In genomic region chr20:62589720-62590119, GRCh38 we compare ENCODE assay signal across 21 cellular contexts. TPM values are rescaled to one million over a fixed set of nuclear protein-coding genes. Genes with fewer than 3 reads are reported as not detected.
"Had no signal": no experiment of that assay in that cellular context is flagged by ENCODE, and none has a peak within 500 bp of the region (broad histone marks: within the 10 kb centered on the region; RNA-seq: fewer than 3 reads in every experiment).

No MANE protein-coding gene starts in this region.

- H3K27ac Mint-ChIP-seq: dendritic cell treated with granulocyte-macrophage colony-stimulating factor and Interleukin-4, amounts not matched to agents 40 ng/mL and 50 ng/mL, for 4 days; naive thymus-derived CD4-positive, alpha-beta T cell; nephron progenitor cell; stimulated activated memory B cell treated with anti-CD40 and anti-IgM and Interleukin-4, amounts not matched to agents 10 μg/mL and 1 μg/mL and 100 μg/mL, for 72 hours; stimulated activated naive CD8-positive, alpha-beta T cell treated with anti-CD3 and anti-CD28 coated beads, Interleukin-15, Interleukin-2, amounts not matched to agents 100 ng/mL and 50 ng/mL, for 24 hours had no signal

- H3K4me3 Mint-ChIP-seq: dendritic cell treated with granulocyte-macrophage colony-stimulating factor and Interleukin-4, amounts not matched to agents 40 ng/mL and 50 ng/mL, for 4 days; naive thymus-derived CD4-positive, alpha-beta T cell; nephron progenitor cell; stimulated activated memory B cell treated with anti-CD40 and anti-IgM and Interleukin-4, amounts not matched to agents 10 μg/mL and 1 μg/mL and 100 μg/mL, for 72 hours; stimulated activated naive CD8-positive, alpha-beta T cell treated with anti-CD3 and anti-CD28 coated beads, Interleukin-15, Interleukin-2, amounts not matched to agents 100 ng/mL and 50 ng/mL, for 24 hours had no signal

- DNase-seq: erythroblast; mesendoderm; naive thymus-derived CD4-positive, alpha-beta T cell; nephron progenitor cell; retina; spleen; stimulated activated CD4-positive, alpha-beta T cell treated with anti-CD3 and anti-CD28 coated beads, Interleukin-15, amount 100 ng/mL, for 24 hours; stimulated activated CD4-positive, alpha-beta T cell treated with anti-CD3 and anti-CD28 coated beads, Interleukin-1b, Interleukin-23, amount 100 ng/mL, for 48 hours; stimulated activated CD4-positive, alpha-beta T cell treated with anti-CD3 and anti-CD28 coated beads, Interleukin-4, amount 100 ng/mL, for 24 hours had no signal

- H3K27me3 ChIP-seq: hepatocyte, upper lobe of left lung, vagina had no signal

- FAIRE-seq: kidney had no signal

- H3K9me3 Mint-ChIP-seq: dendritic cell treated with granulocyte-macrophage colony-stimulating factor and Interleukin-4, amounts not matched to agents 40 ng/mL and 50 ng/mL, for 4 days; nephron progenitor cell; stimulated activated naive CD8-positive, alpha-beta T cell treated with anti-CD3 and anti-CD28 coated beads, Interleukin-15, Interleukin-2, amounts not matched to agents 100 ng/mL and 50 ng/mL, for 24 hours had no signal

- H3K9me3 ChIP-seq: neutrophil, psoas muscle, spleen, tibial artery, upper lobe of left lung, vagina had no signal

- H2AFZ ChIP-seq: hepatocyte had no signal

- H3K4me2 ChIP-seq: hepatocyte had no signal

- H3K36me3 Mint-ChIP-seq: naive thymus-derived CD4-positive, alpha-beta T cell; stimulated activated memory B cell treated with anti-CD40 and anti-IgM and Interleukin-4, amounts not matched to agents 10 μg/mL and 1 μg/mL and 100 μg/mL, for 72 hours had no signal

- H3K4me3 ChIP-seq: hepatocyte, psoas muscle, spleen, tibial artery, upper lobe of left lung, vagina had no signal

- H3K27ac ChIP-seq: foreskin keratinocyte, hepatocyte, neutrophil, psoas muscle, spleen, tibial artery, upper lobe of left lung, vagina had no signal

- H3K79me2 ChIP-seq: hepatocyte had no signal

- ATAC-seq: naive thymus-derived CD4-positive, alpha-beta T cell; stimulated activated memory B cell treated with anti-CD40 and anti-IgM and Interleukin-4, amounts not matched to agents 10 μg/mL and 1 μg/mL and 100 μg/mL, for 72 hours had no signal

- H3K36me3 ChIP-seq: spleen, tibial artery, upper lobe of left lung, vagina had no signal

- H3K4me1 ChIP-seq: foreskin keratinocyte, psoas muscle, vagina had no signal

RNA-seq across cellular contexts. Expression of gene SLCO4A1, which starts 52.6 kb away (rescaled TPM):
- total RNA-seq: skeletal muscle tissue had no signal
